In genomic region chr6:113970808-113971676, GRCh38 we compare ENCODE assay signal across 1 cellular context.
TF ChIP-seq lines count a peak whose summit lies in the region.

Gene HDAC2, minus strand, starts transcription at chr6:113971148. Its CDS starts 240 bp downstream, at chr6:113970908.

TF ChIP-seq in HepG2, 621 proteins besides CTCF, POLR2A, EP300 and RAD21 (continued from another document and continues in another):
- TF ChIP-seq ZBTB26 (CRISPR knock-in tag; IDR thresholded peaks at IDR 0.05; ENCODE audit: borderline replicate concordance): peak; percentile 87
- TF ChIP-seq ZNF512B (CRISPR knock-in tag; IDR thresholded peaks at IDR 0.05; ENCODE audit: borderline replicate concordance): peak; percentile 16; the same call in 1 of the 2 replicates
- TF ChIP-seq CAMTA2 (CRISPR knock-in tag; IDR thresholded peaks at IDR 0.05; ENCODE audit: borderline replicate concordance): peak; percentile 81; the same call in 1 of the 2 replicates
- peak; percentile 97 for TF ChIP-seq ARHGAP35 (CRISPR knock-in tag; IDR thresholded peaks at IDR 0.05; ENCODE audit: borderline replicate concordance)
- peak; percentile 79; the same call in 1 of the 2 replicates for TF ChIP-seq DZIP1 (CRISPR knock-in tag; IDR thresholded peaks at IDR 0.05)
- peak; percentile 88; the same call in 1 of the 2 replicates for TF ChIP-seq FOXM1 (CRISPR knock-in tag; IDR thresholded peaks at IDR 0.05)
- TF ChIP-seq MBD4 (IDR thresholded peaks at IDR 0.05; ENCODE audit: borderline replicate concordance, low read length): no peak
- TF ChIP-seq ZFP36L1 (CRISPR knock-in tag; IDR thresholded peaks at IDR 0.05): peak; percentile 94
- TF ChIP-seq CBX1 (IDR thresholded peaks at IDR 0.05; ENCODE audit: low read depth): peak; percentile 93
- peak; percentile 66; the same call in 1 of the 2 replicates for TF ChIP-seq MIXL1 (CRISPR knock-in tag; IDR thresholded peaks at IDR 0.05)
- TF ChIP-seq ZMYM3 (CRISPR knock-in tag; IDR thresholded peaks at IDR 0.05): peak; percentile 43; the same call in 1 of the 2 replicates
- TF ChIP-seq ATF2 (CRISPR knock-in tag; IDR thresholded peaks at IDR 0.05): peak; percentile 90
- TF ChIP-seq ZNF713 (CRISPR knock-in tag; IDR thresholded peaks at IDR 0.05): no peak
- TF ChIP-seq MTF2 (CRISPR knock-in tag; IDR thresholded peaks at IDR 0.05; ENCODE audit: borderline replicate concordance): no peak
- TF ChIP-seq KDM5B (CRISPR knock-in tag; IDR thresholded peaks at IDR 0.05; ENCODE audit: borderline replicate concordance): peak; percentile 99
- TF ChIP-seq ZFP41 (CRISPR knock-in tag; IDR thresholded peaks at IDR 0.05; ENCODE audit: borderline replicate concordance): peak; percentile 98; the same call in 1 of the 2 replicates
- TF ChIP-seq ARID4A (CRISPR knock-in tag; IDR thresholded peaks at IDR 0.05; ENCODE audit: borderline replicate concordance): peak; percentile 77
- TF ChIP-seq ZNF20 (CRISPR knock-in tag; IDR thresholded peaks at IDR 0.05): peak; percentile 95
- peak; percentile 95 for TF ChIP-seq ZFP37 (CRISPR knock-in tag; IDR thresholded peaks at IDR 0.05; ENCODE audit: borderline replicate concordance)
- no peak for TF ChIP-seq SCMH1 (CRISPR knock-in tag; IDR thresholded peaks at IDR 0.05; ENCODE audit: borderline replicate concordance)
- TF ChIP-seq ZNF12 (CRISPR knock-in tag; IDR thresholded peaks at IDR 0.05): no peak; the same call in none of the 2 replicates
- peak; percentile 94 for TF ChIP-seq GPN1 (CRISPR knock-in tag; IDR thresholded peaks at IDR 0.05; ENCODE audit: borderline replicate concordance)
- TF ChIP-seq GATAD1 (CRISPR knock-in tag; IDR thresholded peaks at IDR 0.05): peak; percentile 82
- peak; percentile 83; the same call in 1 of the 2 replicates for TF ChIP-seq HMG20B (CRISPR knock-in tag; conservative IDR thresholded peaks at IDR 0.05)
- TF ChIP-seq ZSCAN12 (CRISPR knock-in tag; IDR thresholded peaks at IDR 0.05): peak; percentile 97; the same call in 1 of the 2 replicates
- peak; percentile 88 for TF ChIP-seq ZZZ3 (CRISPR knock-in tag; IDR thresholded peaks at IDR 0.05; ENCODE audit: borderline replicate concordance)
- peak; percentile 99 for TF ChIP-seq ZNF557 (CRISPR knock-in tag; IDR thresholded peaks at IDR 0.05)
- peak; percentile 95; the same call in 1 of the 2 replicates for TF ChIP-seq DNMT1 (CRISPR knock-in tag; IDR thresholded peaks at IDR 0.05)
- TF ChIP-seq ZNF496 (CRISPR knock-in tag; IDR thresholded peaks at IDR 0.05; ENCODE audit: insufficient replicate concordance): peak; percentile 40
- no peak for TF ChIP-seq ZNF10 (CRISPR knock-in tag; IDR thresholded peaks at IDR 0.05; ENCODE audit: borderline replicate concordance, low read depth)
- no peak for TF ChIP-seq ZFP36 (IDR thresholded peaks at IDR 0.05; ENCODE audit: borderline replicate concordance, low read depth, low read length, partially characterized antibody)
- peak; percentile 99 for TF ChIP-seq CSRNP1 (CRISPR knock-in tag; IDR thresholded peaks at IDR 0.05)
- TF ChIP-seq ZIK1 (CRISPR knock-in tag; IDR thresholded peaks at IDR 0.05; ENCODE audit: borderline replicate concordance, low read depth): peak; percentile 100
- peak; percentile 92 for TF ChIP-seq HMGXB3 (CRISPR knock-in tag; IDR thresholded peaks at IDR 0.05; ENCODE audit: borderline replicate concordance)
- TF ChIP-seq HINFP (CRISPR knock-in tag; IDR thresholded peaks at IDR 0.05; ENCODE audit: low read depth): peak; percentile 87
- peak; percentile 74; the same call in 1 of the 2 replicates for TF ChIP-seq FLYWCH1 (CRISPR knock-in tag; IDR thresholded peaks at IDR 0.05)
- peak; percentile 92 for TF ChIP-seq FOXC1 (CRISPR knock-in tag; IDR thresholded peaks at IDR 0.05; ENCODE audit: borderline replicate concordance)
- no peak for TF ChIP-seq ZNF839 (CRISPR knock-in tag; IDR thresholded peaks at IDR 0.05; ENCODE audit: borderline replicate concordance)
- TF ChIP-seq JUN (CRISPR knock-in tag; IDR thresholded peaks at IDR 0.05): peak; percentile 60; the same call in 1 of the 2 replicates
- TF ChIP-seq HNRNPLL (IDR thresholded peaks at IDR 0.05; ENCODE audit: low read depth, low read length, poor library complexity, severe bottlenecking): peak; percentile 75
- TF ChIP-seq KAT8 (CRISPR knock-in tag; IDR thresholded peaks at IDR 0.05): peak; percentile 88
